ENCODE assay signal across 10 cellular contexts in genomic region chr2:36708119-36708741, GRCh38. TPM values are rescaled to one million over a fixed set of nuclear protein-coding genes. Genes with fewer than 3 reads are reported as not detected.
DNase-seq lines count a peak whose midpoint lies in the region; ATAC-seq, FAIRE-seq and TF ChIP-seq lines count a peak whose summit lies in the region.
"Had no signal": no experiment of that assay in that cellular context is flagged by ENCODE, and none has a peak within 500 bp of the region (broad histone marks: within the 10 kb centered on the region; RNA-seq: fewer than 3 reads in every experiment).

No MANE protein-coding gene starts in this region.

- CTCF ChIA-PET in AG04449 (lab: Yijun Ruan, JAX), result interaction anchor here (0.8 to 1.8 kb wide), 6 partner anchors 8 to 146 kb away, joined by 3 to 6 read pairs (median 4); no protein-coding TSS in a partner anchor

- TF ChIP-seq CTCF in AG04449 (IDR thresholded peaks at IDR 0.05; ENCODE audit: insufficient read depth, low read length, missing control alignments), result peak; percentile 31

- POLR2A ChIA-PET in AG04449 (lab: Yijun Ruan, JAX), result no interaction called here

- peak; percentile 77 for FAIRE-seq in HTR-8/SVneo (lab: Jason Lieb, UNC)
- peak; percentile 4 for FAIRE-seq in endometrium (lab: Jason Lieb, UNC)

- no peak for ATAC-seq in HG03196 (IDR thresholded peaks at IDR 0.05; ENCODE audit: unreplicated experiment)
- ATAC-seq: naive thymus-derived CD4-positive, alpha-beta T cell had no signal

- no peak overlapping the region for H3K4me3 ChIP-seq in AG04449 (ENCODE audit: low read depth, low read length)

- DNase-seq in AG04449 (ENCODE audit: low read depth, low spot score) (peak; percentile 54), HTR-8/SVneo (ENCODE audit: insufficient read length, low spot score) (peak; percentile 71), myocyte (ENCODE audit: low read depth) (peak; percentile 14), NCI-H1694 treated with DMSO at 0.1 percent for 48 hours (lab: John Stamatoyannopoulos, UW) (no peak), retina (no peak), OCI-M1 (lab: John Stamatoyannopoulos, UW) (no peak)
- DNase-seq: central memory CD4-positive, alpha-beta T cell; naive thymus-derived CD4-positive, alpha-beta T cell had no signal

RNA-seq across cellular contexts. Expression of gene VIT, which starts 11.7 kb away (rescaled TPM):
- 0.10 TPM in 1 of 2 replicates, not detected in the other for total RNA-seq in myocyte
- polyA plus RNA-seq in myocyte (2012), result 0.38 TPM
- total RNA-seq: naive thymus-derived CD4-positive, alpha-beta T cell had no signal
- polyA plus RNA-seq: naive thymus-derived CD4-positive, alpha-beta T cell had no signal

Comparison
In these comparisons a context has a peak if more than half of its experiments do, and no peak if none do; other contexts are left out.
1. DNase-seq: peak in AG04449 (single experiment), HTR-8/SVneo (single experiment) and myocyte (single experiment); none in NCI-H1694 treated with DMSO at 0.1 percent for 48 hours (single experiment), retina (single experiment) and OCI-M1 (single experiment).